11 cellular contexts compared by ENCODE assay signal in genomic region chr11:122784325-122785155, GRCh38. TPM values are rescaled to one million over a fixed set of nuclear protein-coding genes. Genes with fewer than 3 reads are reported as not detected.
DNase-seq lines count a peak whose midpoint lies in the region; ATAC-seq and TF ChIP-seq lines count a peak whose summit lies in the region.
"Had no signal": no experiment of that assay in that cellular context is flagged by ENCODE, and none has a peak within 500 bp of the region (broad histone marks: within the 10 kb centered on the region; RNA-seq: fewer than 3 reads in every experiment).

No MANE protein-coding gene starts in this region.

- H3K9ac ChIP-seq in mesenchymal stem cell (ENCODE audit: low read length), result peak overlapping the region; percentile 87

- no peak overlapping the region for H3K23ac ChIP-seq in mesenchymal stem cell (ENCODE audit: low read length in 2 of 2)

- peak overlapping the region; percentile 33 for H4K8ac ChIP-seq in mesenchymal stem cell (ENCODE audit: low read length)

- H3K36me3 ChIP-seq in right atrium auricular region, result no peaks in the 10 kb centered on the region
- H3K36me3 ChIP-seq in mesenchymal stem cell (ENCODE audit: control insufficient read depth in 1 of 2, insufficient read depth in 2 of 2, low read depth in 1 of 2, low read length in 2 of 2), result peaks cover 34 to 40% of the 10 kb centered on the region in 2 experiments
- H3K36me3 ChIP-seq in aorta (ENCODE audit: control insufficient read depth in 1 of 2, insufficient read depth in 2 of 2, low read length in 1 of 2), result no peaks in the 10 kb centered on the region

- H3K14ac ChIP-seq in mesenchymal stem cell (ENCODE audit: low read length in 2 of 2), result no peak overlapping the region

- H2BK5ac ChIP-seq in mesenchymal stem cell (ENCODE audit: low read depth, low read length, poor library complexity, severe bottlenecking), result no peak overlapping the region

- H3K4me1 ChIP-seq in right atrium auricular region, result peaks cover 0 to 21% of the 10 kb centered on the region in 2 donors
- peaks cover 11% of the 10 kb centered on the region for H3K4me1 ChIP-seq in mesenchymal stem cell (ENCODE audit: control insufficient read depth, insufficient read depth, low read depth, low read length)
- H3K4me1 ChIP-seq in aorta (ENCODE audit: control insufficient read depth in 1 of 2, insufficient read depth in 2 of 2, low read length in 2 of 2), result no peaks in the 10 kb centered on the region

- H3K27ac ChIP-seq in right atrium auricular region (no peak overlapping the region), mesenchymal stem cell (ENCODE audit: low read length, poor library complexity, severe bottlenecking) (peak overlapping the region; percentile 68), aorta (ENCODE audit: low read depth in 1 of 2, low read length in 2 of 2) (no peak overlapping the region)

- no peak overlapping the region for H3K18ac ChIP-seq in mesenchymal stem cell (ENCODE audit: low read depth in 1 of 2, low read length in 2 of 2)

- peak overlapping the region in 1 of 2 experiments; percentile 91 for H2BK12ac ChIP-seq in mesenchymal stem cell (ENCODE audit: low read length in 2 of 2)

- WGBS in mesenchymal stem cell, result 24% methylated on average over 6 of the region's 6 CpGs
- 11 to 12% methylated on average over 6 of the region's 6 CpGs for whole genome bisulfite sequencing in aorta, 2 donors

- H3K27me3 ChIP-seq in right atrium auricular region (no peaks in the 10 kb centered on the region), mesenchymal stem cell (ENCODE audit: control insufficient read depth in 1 of 2, insufficient read depth in 1 of 2, low read length in 2 of 2) (no peaks in the 10 kb centered on the region), aorta (ENCODE audit: control insufficient read depth in 1 of 2, insufficient read depth in 2 of 2, low read length in 1 of 2) (no peaks in the 10 kb centered on the region)

- H3K4me3 ChIP-seq in right atrium auricular region, result no peak overlapping the region
- H3K4me3 ChIP-seq in choroid plexus epithelial cell (ENCODE audit: low read depth, low read length), result no peak overlapping the region
- H3K4me3 ChIP-seq in mesenchymal stem cell (ENCODE audit: insufficient read depth in 1 of 2, low read depth in 1 of 2, low read length in 2 of 2), result no peak overlapping the region
- no peak overlapping the region for H3K4me3 ChIP-seq in aorta (ENCODE audit: low read length in 2 of 2)

- H3K4me2 ChIP-seq in mesenchymal stem cell (ENCODE audit: low read length, poor library complexity, severe bottlenecking), result no peak overlapping the region

- H3K9me3 ChIP-seq in right atrium auricular region (no peaks in the 10 kb centered on the region), mesenchymal stem cell (ENCODE audit: control insufficient read depth, low read length) (no peaks in the 10 kb centered on the region), aorta (ENCODE audit: control insufficient read depth, low read length) (no peaks in the 10 kb centered on the region)

- no peak for TF ChIP-seq CTCF in right atrium auricular region (IDR thresholded peaks at IDR 0.05)
- TF ChIP-seq CTCF in choroid plexus epithelial cell (conservative IDR thresholded peaks at IDR 0.05; ENCODE audit: low read depth, low read length), result no peak

- H2BK120ac ChIP-seq in mesenchymal stem cell (ENCODE audit: low read depth, low read length), result no peak overlapping the region

- H2BK15ac ChIP-seq in mesenchymal stem cell (ENCODE audit: low read depth, poor library complexity, severe bottlenecking), result no peak overlapping the region

- intact Hi-C loops in Right ventricle myocardium superior (cut with DNase I), result loop anchor here (5.0 kb wide), 1 partner anchor 152 kb away; no protein-coding TSS in a partner anchor
- intact Hi-C loops in aorta (cut with DNase I), result no loop called here

- ATAC-seq in Right ventricle myocardium superior (ENCODE audit: poor library complexity) (no peak), aorta (ENCODE audit: low FRiP score) (peak; percentile 72), GM18498 (IDR thresholded peaks at IDR 0.05; ENCODE audit: unreplicated experiment) (no peak), HG03354 (IDR thresholded peaks at IDR 0.05; ENCODE audit: poor library complexity, severe bottlenecking, unreplicated experiment) (no peak)

- H2AK5ac ChIP-seq in mesenchymal stem cell (ENCODE audit: low read length, severe bottlenecking), result peak overlapping the region; percentile 35

- H3K79me1 ChIP-seq in mesenchymal stem cell (replicated peaks; ENCODE audit: low read length, poor library complexity, severe bottlenecking), result peaks cover 31% of the 10 kb centered on the region

- H4K91ac ChIP-seq in mesenchymal stem cell (ENCODE audit: low read length), result no peak overlapping the region

- no peak overlapping the region for H2AFZ ChIP-seq in mesenchymal stem cell (ENCODE audit: low read depth, low read length)

- DNase-seq in right atrium auricular region (ENCODE audit: low spot score) (peak; percentile 64), Right ventricle myocardium superior (no peak), choroid plexus epithelial cell (ENCODE audit: low read depth) (peak; percentile 98), mesenchymal stem cell (peak; percentile 88), aorta (no peak)
- DNase-seq in activated CD4-positive, alpha-beta T cell treated with anti-CD3 and anti-CD28 coated beads for 48 hours, result no peak
- DNase-seq: activated B cell treated with CpG ODN at 0.5 μM for 24 hours, AML-193, KG1 had no signal

- peak overlapping the region in 1 of 2 experiments; percentile 4 for H3K4ac ChIP-seq in mesenchymal stem cell (ENCODE audit: low read depth in 1 of 2, low read length in 2 of 2)

RNA-seq across cellular contexts. Expression of gene CRTAM, which starts 53.8 kb away (rescaled TPM):
- total RNA-seq in right atrium auricular region (under 1 TPM in 1 of 2 donors, not detected in 1; 0.24 TPM), Right ventricle myocardium superior (0.11 TPM), aorta (1 to 10 TPM in 1 of 2 donors, under 1 TPM in 1; 0.26 to 1.1 TPM)
- polyA plus RNA-seq in mesenchymal stem cell (2013, experiment 1 of 2), result 0.01 TPM
- polyA plus RNA-seq in mesenchymal stem cell (2013, experiment 2 of 2), result not detected
- polyA plus RNA-seq in aorta, result not detected
- total RNA-seq: activated B cell treated with CpG ODN at 0.5 μM for 24 hours had no signal

Comparison
In these comparisons a context has a peak if more than half of its experiments do, and no peak if none do; other contexts are left out.
1. DNase-seq: peak in right atrium auricular region (single experiment), choroid plexus epithelial cell (single experiment) and mesenchymal stem cell (single experiment); none in Right ventricle myocardium superior (single experiment), aorta (0 of 2) and activated CD4-positive, alpha-beta T cell treated with anti-CD3 and anti-CD28 coated beads for 48 hours (single experiment).